Comparison of ENCODE assay signal across 9 cellular contexts in the genomic region with DNA sequence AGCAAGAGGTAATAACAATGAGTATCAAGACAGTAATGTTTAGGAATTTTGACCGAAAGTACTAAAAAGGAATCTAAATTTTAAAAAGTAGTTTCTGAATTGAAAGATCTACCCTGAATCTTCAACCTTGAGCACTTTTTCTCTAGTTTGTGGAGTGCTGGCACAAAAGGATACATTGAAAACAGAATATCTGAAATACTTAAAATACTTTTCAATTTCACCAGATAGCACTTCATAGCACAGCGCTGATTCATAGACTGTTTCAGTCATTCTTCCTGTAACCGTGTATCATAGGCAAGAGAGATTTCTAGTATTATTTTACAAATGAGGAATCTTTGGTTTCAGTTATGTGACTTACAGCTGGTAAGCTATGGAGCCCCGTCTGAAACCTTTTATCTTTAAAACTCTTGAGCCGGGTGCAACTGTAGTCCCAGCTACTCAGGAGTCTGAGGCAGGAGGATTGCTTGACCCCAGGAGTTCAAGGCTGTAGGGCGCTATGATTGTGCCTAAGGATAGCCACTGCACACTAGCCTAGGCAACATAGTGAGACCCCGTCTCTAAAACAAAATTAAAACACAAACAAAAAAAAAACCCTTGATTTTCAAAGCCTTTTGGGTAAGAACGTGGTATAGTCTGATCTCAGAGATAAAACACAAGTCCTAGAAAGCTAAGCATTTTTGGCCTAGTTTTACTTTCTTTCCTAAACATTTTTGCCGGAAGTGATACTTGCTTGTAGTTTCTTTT. TPM values are rescaled to one million over a fixed set of nuclear protein-coding genes. Genes with fewer than 3 reads are reported as not detected.
DNase-seq lines count a peak whose midpoint lies in the region; ATAC-seq and TF ChIP-seq lines count a peak whose summit lies in the region.
"Had no signal": no experiment of that assay in that cellular context is flagged by ENCODE, and none has a peak within 500 bp of the region (broad histone marks: within the 10 kb centered on the region; RNA-seq: fewer than 3 reads in every experiment).

No MANE protein-coding gene starts in this region.

- peaks cover 7% of the 10 kb centered on the region for H3K4me1 ChIP-seq in CD4-positive, CD25-positive, alpha-beta regulatory T cell (ENCODE audit: control insufficient read depth, insufficient read depth, low read length, poor library complexity, severe bottlenecking)
- H3K4me1 ChIP-seq in mammary epithelial cell (ENCODE audit: insufficient read depth, low read length) (peaks cover 15% of the 10 kb centered on the region), mesendoderm (ENCODE audit: control insufficient read depth, low read depth, low read length) (no peaks in the 10 kb centered on the region), vagina (no peaks in the 10 kb centered on the region)

- H3K9me3 ChIP-seq in CD4-positive, CD25-positive, alpha-beta regulatory T cell (ENCODE audit: control insufficient read depth in 2 of 2, low read length in 2 of 2), result no peaks in the 10 kb centered on the region
- H3K9me3 ChIP-seq in KOPT-K1 (ENCODE audit: insufficient read depth, low read length, poor library complexity, severe bottlenecking), result no peaks in the 10 kb centered on the region
- H3K9me3 ChIP-seq in mammary epithelial cell (replicated peaks; ENCODE audit: insufficient read depth, low read length), result no peaks in the 10 kb centered on the region
- H3K9me3 ChIP-seq in vagina, result no peaks in the 10 kb centered on the region

- no peaks in the 10 kb centered on the region for H4K20me1 ChIP-seq in mammary epithelial cell (ENCODE audit: insufficient read depth, low read length)

- no peak overlapping the region for H3K23ac ChIP-seq in mesendoderm (ENCODE audit: low read length)

- DNase-seq in CD4-positive, CD25-positive, alpha-beta regulatory T cell, result peak in 1 of 3 donors; percentile 24
- DNase-seq in mammary epithelial cell (peak; percentile 50), mesendoderm (peak; percentile 28), DMS53 treated with DMSO at 0.1 percent for 48 hours (lab: John Stamatoyannopoulos, UW; ENCODE audit: unreplicated experiment) (no peak), MV-4-11 (lab: John Stamatoyannopoulos, UW) (no peak), vagina (ENCODE audit: extremely low spot score in 2 of 2) (no peak)

- peak overlapping the region; percentile 39 for H3K18ac ChIP-seq in mesendoderm (ENCODE audit: low read length)

- H2BK120ac ChIP-seq in mesendoderm (ENCODE audit: low read depth, low read length), result no peak overlapping the region

- TF ChIP-seq CTCF in mammary epithelial cell (conservative IDR thresholded peaks at IDR 0.05 in 1 of 2, IDR thresholded peaks at IDR 0.05 in 1 of 2; ENCODE audit: extremely low read depth in 1 of 2, insufficient read depth in 1 of 2, low read depth in 1 of 2, low read length in 2 of 2), result no peak
- TF ChIP-seq CTCF in vagina (IDR thresholded peaks at IDR 0.05), result no peak

- peak overlapping the region; percentile 62 for H3K27ac ChIP-seq in CD4-positive, CD25-positive, alpha-beta regulatory T cell (ENCODE audit: insufficient read depth, low read length, poor library complexity, severe bottlenecking)
- H3K27ac ChIP-seq in KOPT-K1 (ENCODE audit: low read depth, low read length, poor library complexity, severe bottlenecking) (peak overlapping the region; percentile 67), mammary epithelial cell (ENCODE audit: insufficient read depth, low read depth, low read length) (peak overlapping the region; percentile 56), mesendoderm (ENCODE audit: low read depth, low read length) (no peak overlapping the region), vagina (no peak overlapping the region)

- H3K4me1 Mint-ChIP-seq in CD4-positive, CD25-positive, alpha-beta regulatory T cell, result peaks cover 16 to 48% (median 19%) of the 10 kb centered on the region in 4 donors
- H3K4me1 Mint-ChIP-seq: nephron had no signal

- no peak for TF ChIP-seq POLR2A in vagina (IDR thresholded peaks at IDR 0.05)

- CTCF ChIA-PET in mammary epithelial cell (lab: Charles Lee; ENCODE audit: low non-redundant PET), result no interaction called here

- no peak overlapping the region for H3K56ac ChIP-seq in mesendoderm (ENCODE audit: low read length)

- WGBS in mammary epithelial cell (ENCODE audit: low coverage, missing lambda C conversion rate), result 84% methylated on average over 9 of the region's 9 CpGs
- no CpG with 5 or more reads among the region's 9 CpGs for WGBS in mesendoderm (ENCODE audit: extremely low coverage, insufficient coverage, low lambda C conversion rate)

- H4K8ac ChIP-seq in mesendoderm (ENCODE audit: low read depth, low read length), result peak overlapping the region; percentile 56

- peak overlapping the region; percentile 9 for H3K4me3 ChIP-seq in CD4-positive, CD25-positive, alpha-beta regulatory T cell (ENCODE audit: low read depth, low read length)
- H3K4me3 ChIP-seq in mammary epithelial cell (replicated peaks in 1 of 3; ENCODE audit: insufficient read depth in 1 of 3, low read depth in 2 of 3, low read length in 3 of 3) (no peak overlapping the region), mesendoderm (ENCODE audit: low read length) (no peak overlapping the region), vagina (no peak overlapping the region)

- H3K4me2 ChIP-seq in mammary epithelial cell (ENCODE audit: insufficient read depth, low read depth, low read length) (peak overlapping the region; percentile 59), mesendoderm (ENCODE audit: low read length) (no peak overlapping the region)

- no peak overlapping the region for H2BK15ac ChIP-seq in mesendoderm (replicated peaks; ENCODE audit: low read depth)

- H3K4ac ChIP-seq in mesendoderm (ENCODE audit: low read depth, low read length), result no peak overlapping the region

- H3K36me3 ChIP-seq in CD4-positive, CD25-positive, alpha-beta regulatory T cell (ENCODE audit: control insufficient read depth, insufficient read depth, low read length), result peaks cover 84% of the 10 kb centered on the region
- H3K36me3 ChIP-seq in KOPT-K1 (ENCODE audit: insufficient read depth, low read length) (peaks cover 92% of the 10 kb centered on the region), mammary epithelial cell (ENCODE audit: insufficient read depth, low read length) (peaks cover 24% of the 10 kb centered on the region), mesendoderm (ENCODE audit: control insufficient read depth, insufficient read depth, low read length) (peaks cover 1% of the 10 kb centered on the region), vagina (peaks cover 0 to 60% of the 10 kb centered on the region in 2 donors)

- no peak overlapping the region for H4K5ac ChIP-seq in mesendoderm (ENCODE audit: low read length)

- dilution Hi-C loops in mammary epithelial cell (cut with HindIII; ENCODE audit: low sequenced_read_pairs), result no loop called here

- peak overlapping the region in 3 of 4 donors; percentile 8 to 85 (median 59) for H3K4me3 Mint-ChIP-seq in CD4-positive, CD25-positive, alpha-beta regulatory T cell
- H3K4me3 Mint-ChIP-seq: nephron had no signal

- no peaks in the 10 kb centered on the region for H3K27me3 Mint-ChIP-seq in CD4-positive, CD25-positive, alpha-beta regulatory T cell

- no peaks in the 10 kb centered on the region for H3K79me1 ChIP-seq in mesendoderm (ENCODE audit: low read length)

- no TSS peak for BruUV-seq in mammary epithelial cell (replicated peaks; lab: Mats Ljungman, UMichigan)

- no peaks in the 10 kb centered on the region for H3K27me3 ChIP-seq in CD4-positive, CD25-positive, alpha-beta regulatory T cell (ENCODE audit: control insufficient read depth, insufficient read depth, low read length)
- H3K27me3 ChIP-seq in mammary epithelial cell (ENCODE audit: insufficient read depth, low read length), result no peaks in the 10 kb centered on the region
- H3K27me3 ChIP-seq in mesendoderm (ENCODE audit: insufficient read depth, low read length, poor library complexity), result no peaks in the 10 kb centered on the region
- no peaks in the 10 kb centered on the region for H3K27me3 ChIP-seq in vagina

- H3K9ac ChIP-seq in mammary epithelial cell (ENCODE audit: insufficient read depth, low read length) (no peak overlapping the region), mesendoderm (ENCODE audit: low read length) (no peak overlapping the region)

- H2AK5ac ChIP-seq in mesendoderm (ENCODE audit: low read length), result no peak overlapping the region

- H3K27ac Mint-ChIP-seq in CD4-positive, CD25-positive, alpha-beta regulatory T cell, result peak overlapping the region; percentile 27 to 80 (median 52)

- intact Hi-C loops in mammary epithelial cell (cut with micrococcal nuclease) (no loop called here), vagina (cut with DNase I) (no loop called here)

- peak in 1 of 2 donors; percentile 47 for ATAC-seq in CD4-positive, CD25-positive, alpha-beta regulatory T cell (ENCODE audit: low read depth in 2 of 2)
- no peak for ATAC-seq in GM19035 (IDR thresholded peaks at IDR 0.05; ENCODE audit: unreplicated experiment)

- H3K79me2 ChIP-seq in mammary epithelial cell (ENCODE audit: insufficient read depth, low read length) (no peaks in the 10 kb centered on the region), mesendoderm (ENCODE audit: control insufficient read depth, insufficient read depth, low read length) (no peaks in the 10 kb centered on the region)

- in situ Hi-C loops in mammary epithelial cell (cut with MboI; ENCODE audit: low sequenced_read_pairs in 2 of 2), result no loop called here

- H3K9me3 Mint-ChIP-seq in CD4-positive, CD25-positive, alpha-beta regulatory T cell, result no peaks in the 10 kb centered on the region
- H3K9me3 Mint-ChIP-seq: nephron had no signal

- peaks cover 54% of the 10 kb centered on the region for H3K36me3 Mint-ChIP-seq in CD4-positive, CD25-positive, alpha-beta regulatory T cell

- no peak overlapping the region for H2BK5ac ChIP-seq in mesendoderm (ENCODE audit: low read length)

- H2AFZ ChIP-seq in mammary epithelial cell (ENCODE audit: low read depth, low read length), result no peak overlapping the region

RNA-seq across cellular contexts. Expression of a gene that starts 35.1 kb away (rescaled TPM):
- 85.5 TPM for total RNA-seq in CD4-positive, CD25-positive, alpha-beta regulatory T cell
- 10 to 100 TPM; 22.3 to 41.2 (median 28.2) TPM for polyA plus RNA-seq in CD4-positive, CD25-positive, alpha-beta regulatory T cell
- total RNA-seq in mammary epithelial cell (10 to 100 TPM; 18.8 to 25.8 TPM), vagina (36.1 TPM)
- 5.0 TPM for polyA plus RNA-seq in mammary epithelial cell
- polyA minus RNA-seq in mammary epithelial cell, result 26.7 TPM
- 6.5 TPM for polyA plus RNA-seq in mesendoderm (2013, experiment 1 of 2)
- polyA plus RNA-seq in mesendoderm (2013, experiment 2 of 2), result 5.9 TPM

Comparison
In these comparisons a context has a peak if more than half of its experiments do, and no peak if none do; other contexts are left out.
1. DNase-seq: peak in mammary epithelial cell (single experiment) and mesendoderm (single experiment); none in DMS53 treated with DMSO at 0.1 percent for 48 hours (single experiment), MV-4-11 (single experiment) and vagina (0 of 2).
2. H3K27ac ChIP-seq: peak in CD4-positive, CD25-positive, alpha-beta regulatory T cell (single experiment), KOPT-K1 (single experiment) and mammary epithelial cell (single experiment); none in mesendoderm (single experiment) and vagina (single experiment).